In genomic region chr17:37239690-37240344, GRCh38 we compare ENCODE assay signal across 8 cellular contexts.
DNase-seq lines count a peak whose midpoint lies in the region; ATAC-seq and TF ChIP-seq lines count a peak whose summit lies in the region.

No MANE protein-coding gene starts in this region.

- H3K4me3 ChIP-seq in fibroblast of the aortic adventitia (ENCODE audit: low read depth, low read length) = no peak overlapping the region

- no peaks in the 10 kb centered on the region for H3K27me3 Mint-ChIP-seq in natural killer cell (ENCODE audit: low read depth in 2 of 2)
- no peaks in the 10 kb centered on the region for H3K27me3 Mint-ChIP-seq in natural killer cell treated with Interleukin-12 subunit alpha and Interleukin-12 subunit beta and Interleukin-15 and Interleukin-18, amount 100 ng/mL, for 72 hours

- H3K27ac Mint-ChIP-seq in natural killer cell = no peak overlapping the region
- H3K27ac Mint-ChIP-seq in natural killer cell treated with Interleukin-12 subunit alpha and Interleukin-12 subunit beta and Interleukin-15 and Interleukin-18, amount 100 ng/mL, for 72 hours = no peak overlapping the region

- no peak for ATAC-seq in natural killer cell
- ATAC-seq in natural killer cell treated with Interleukin-12 subunit alpha and Interleukin-12 subunit beta and Interleukin-15 and Interleukin-18, amount 100 ng/mL, for 72 hours = no peak
- no peak for ATAC-seq in HG02885 (IDR thresholded peaks at IDR 0.05; ENCODE audit: poor library complexity, unreplicated experiment)

- no peaks in the 10 kb centered on the region for H3K9me3 Mint-ChIP-seq in natural killer cell
- H3K9me3 Mint-ChIP-seq in natural killer cell treated with Interleukin-12 subunit alpha and Interleukin-12 subunit beta and Interleukin-15 and Interleukin-18, amount 100 ng/mL, for 72 hours = no peaks in the 10 kb centered on the region

- no peak overlapping the region for H3K4me3 Mint-ChIP-seq in natural killer cell
- H3K4me3 Mint-ChIP-seq in natural killer cell treated with Interleukin-12 subunit alpha and Interleukin-12 subunit beta and Interleukin-15 and Interleukin-18, amount 100 ng/mL, for 72 hours = no peak overlapping the region

- intact Hi-C loops in natural killer cell (cut with micrococcal nuclease) (loop anchor here (2.0 to 10.0 kb wide), 3 partner anchors 195 to 638 kb away; partner anchors contain the start of gene MRM1), posterior vena cava (cut with DNase I) (loop anchor here in 1 of 2 donors (2.0 kb wide), 1 partner anchor 43 kb away; no protein-coding TSS in a partner anchor)

- no peak for DNase-seq in natural killer cell
- DNase-seq in natural killer cell treated with Interleukin-12 subunit alpha and Interleukin-12 subunit beta and Interleukin-15 and Interleukin-18, amount 100 ng/mL, for 72 hours (ENCODE audit: low spot score) = no peak
- peak; percentile 36 for DNase-seq in RKO (ENCODE audit: low spot score)
- peak; percentile 77 for DNase-seq in fibroblast of the aortic adventitia (ENCODE audit: low read depth)
- DNase-seq in retina = peak; percentile 10
- DNase-seq in activated effector memory CD4-positive, alpha-beta T cell treated with Interleukin-2 at 50 U/mL for 16 hours = no peak
- DNase-seq in posterior vena cava (ENCODE audit: low spot score) = no peak

- peaks cover 5% of the 10 kb centered on the region for H3K36me3 Mint-ChIP-seq in natural killer cell
- peaks cover 13% of the 10 kb centered on the region for H3K36me3 Mint-ChIP-seq in natural killer cell treated with Interleukin-12 subunit alpha and Interleukin-12 subunit beta and Interleukin-15 and Interleukin-18, amount 100 ng/mL, for 72 hours

- no peaks in the 10 kb centered on the region for H3K4me1 Mint-ChIP-seq in natural killer cell
- H3K4me1 Mint-ChIP-seq in natural killer cell treated with Interleukin-12 subunit alpha and Interleukin-12 subunit beta and Interleukin-15 and Interleukin-18, amount 100 ng/mL, for 72 hours (ENCODE audit: low read depth in 2 of 2) = no peaks in the 10 kb centered on the region

- TF ChIP-seq CTCF in natural killer cell (IDR thresholded peaks at IDR 0.05) (peak; percentile 61), fibroblast of the aortic adventitia (IDR thresholded peaks at IDR 0.05; ENCODE audit: insufficient read depth, low read length) (peak; percentile 69)

Comparison
In these comparisons a context has a peak if more than half of its experiments do, and no peak if none do; other contexts are left out.
1. DNase-seq: peak in RKO (single experiment), fibroblast of the aortic adventitia (single experiment) and retina (single experiment); none in natural killer cell (single experiment), natural killer cell treated with Interleukin-12 subunit alpha and Interleukin-12 subunit beta and Interleukin-15 and Interleukin-18, amount 100 ng/mL, for 72 hours (single experiment), activated effector memory CD4-positive, alpha-beta T cell treated with Interleukin-2 at 50 U/mL for 16 hours (single experiment) and posterior vena cava (single experiment).